Comparison of ENCODE assay signal across 19 cellular contexts in genomic region chr6:133571681-133572080, GRCh38.
DNase-seq lines count a peak whose midpoint lies in the region; ATAC-seq, FAIRE-seq and TF ChIP-seq lines count a peak whose summit lies in the region.
"Had no signal": no experiment of that assay in that cellular context is flagged by ENCODE, and none has a peak within 500 bp of the region (broad histone marks: within the 10 kb centered on the region; RNA-seq: fewer than 3 reads in every experiment).

No MANE protein-coding gene starts in this region.

- peak overlapping the region; percentile 16; the same call in 1 of the 2 replicates for H2AFZ ChIP-seq in GM23248
- peak overlapping the region; percentile 15; the same call in 1 of the 2 replicates for H2AFZ ChIP-seq in PC-3 (ENCODE audit: low read length)

- H3K9ac ChIP-seq in GM23248 (no peak overlapping the region), PC-3 (ENCODE audit: low read length) (no peak overlapping the region)
- H3K9ac ChIP-seq: BLaER1 treated with 17β-estradiol and CSF1 and Interleukin-3, amounts not matched to agents 10 nM and 100 nM had no signal

- H3K4me1 ChIP-seq in GM23248 (ENCODE audit: insufficient read depth) (peaks cover 31% of the 10 kb centered on the region), PC-3 (ENCODE audit: insufficient read depth, low read length) (peaks cover 35% of the 10 kb centered on the region)
- H3K4me1 ChIP-seq: HAP-1 had no signal

- H4K20me1 ChIP-seq in GM23248 (ENCODE audit: insufficient read depth) (no peaks in the 10 kb centered on the region), PC-3 (ENCODE audit: low read length) (no peaks in the 10 kb centered on the region)
- H4K20me1 ChIP-seq: BLaER1 treated with 17β-estradiol and CSF1 and Interleukin-3, amounts not matched to agents 10 nM and 100 nM had no signal

- H3K79me2 ChIP-seq in GM23248 (ENCODE audit: insufficient read depth): no peaks in the 10 kb centered on the region
- no peaks in the 10 kb centered on the region for H3K79me2 ChIP-seq in PC-3 (ENCODE audit: low read length)

- POLR2A ChIA-PET in PC-3 (lab: Charles Lee; ENCODE audit: unreplicated experiment): no interaction called here

- in situ Hi-C loops in GM23248 (cut with MboI): loop anchor here (10.0 kb wide), 1 partner anchor 263 kb away; no protein-coding TSS in a partner anchor

- H3K36me3 ChIP-seq in GM23248 (ENCODE audit: low read depth) (no peaks in the 10 kb centered on the region), PC-3 (ENCODE audit: low read depth, low read length) (no peaks in the 10 kb centered on the region; the same call in 1 of the 2 replicates)
- H3K36me3 ChIP-seq: BLaER1 treated with 17β-estradiol and CSF1 and Interleukin-3, amounts not matched to agents 10 nM and 100 nM; HAP-1 had no signal

- ATAC-seq in PC-3 (no peak), HG03139 (IDR thresholded peaks at IDR 0.05; ENCODE audit: unreplicated experiment) (no peak)
- ATAC-seq: HepG2 had no signal

- no peak overlapping the region for H3K27ac ChIP-seq in GM23248
- H3K27ac ChIP-seq in PC-3 (ENCODE audit: low read length): no peak overlapping the region
- H3K27ac ChIP-seq: BLaER1 treated with 17β-estradiol and CSF1 and Interleukin-3, amounts not matched to agents 10 nM and 100 nM had no signal

- H3K4me2 ChIP-seq in GM23248 (ENCODE audit: unreplicated experiment) (no peak overlapping the region), PC-3 (ENCODE audit: low read length) (no peak overlapping the region)

- FAIRE-seq in urothelium cell line (lab: Jason Lieb, UNC): peak; percentile 84
- FAIRE-seq: GM12891, H1, HepG2, HTR-8/SVneo had no signal

- H3K4me3 ChIP-seq in GM23248: no peak overlapping the region
- no peak overlapping the region for H3K4me3 ChIP-seq in PC-3 (ENCODE audit: low read length)
- H3K4me3 ChIP-seq: BLaER1 treated with 17β-estradiol and CSF1 and Interleukin-3, amounts not matched to agents 10 nM and 100 nM; HAP-1 had no signal

- H3K27me3 ChIP-seq in GM23248 (replicated peaks; ENCODE audit: insufficient read depth) (no peaks in the 10 kb centered on the region), PC-3 (ENCODE audit: low read length) (no peaks in the 10 kb centered on the region)
- H3K27me3 ChIP-seq: BLaER1 treated with 17β-estradiol and CSF1 and Interleukin-3, amounts not matched to agents 10 nM and 100 nM had no signal

- H3F3A ChIP-seq in GM23248 (ENCODE audit: insufficient read depth) (peaks cover 7% of the 10 kb centered on the region; the same call in 1 of the 2 replicates), PC-3 (ENCODE audit: low read length, unreplicated experiment) (no peaks in the 10 kb centered on the region)

- WGBS in GM23248 (ENCODE audit: low coverage in 1 of 2, low lambda C conversion rate in 2 of 2, missing lambda C conversion rate in 2 of 2), 2 experiments: 88 to 90% methylated on average over 3 of the region's 3 CpGs

- H3K9me3 ChIP-seq in GM23248 (ENCODE audit: low read depth): no peaks in the 10 kb centered on the region
- no peaks in the 10 kb centered on the region for H3K9me3 ChIP-seq in PC-3 (ENCODE audit: low read length)
- H3K9me3 ChIP-seq: HAP-1 had no signal

- CTCF ChIA-PET in PC-3 (lab: Charles Lee): no interaction called here

- H3K9me2 ChIP-seq in GM23248 (ENCODE audit: insufficient read depth) (no peaks in the 10 kb centered on the region), PC-3 (replicated peaks; ENCODE audit: low read length) (no peaks in the 10 kb centered on the region)

- DNase-seq in GM23248: no peak
- DNase-seq in PC-3: no peak
- peak; percentile 53 for DNase-seq in foreskin melanocyte
- no peak for DNase-seq in urothelium cell line (ENCODE audit: low spot score)
- no peak for DNase-seq in 8988T
- no peak for DNase-seq in SW480 (ENCODE audit: low spot score)
- DNase-seq: ACHN; Calu3; CD4-positive, CD25-positive, alpha-beta regulatory T cell; DMS 273 treated with DMSO at 0.1 percent for 48 hours; DMS79; EL had no signal

- no TSS peak for BruUV-seq in PC-3 (replicated peaks; lab: Mats Ljungman, UMichigan)

- intact Hi-C loops in PC-3 (cut with micrococcal nuclease): loop anchor here (5.0 kb wide), 1 partner anchor 51 kb away; no protein-coding TSS in a partner anchor

- no peak for TF ChIP-seq CTCF in PC-3 (conservative IDR thresholded peaks at IDR 0.05; ENCODE audit: low read depth, low read length)
